ENCODE assay signal across 8 cellular contexts in the genomic region with DNA sequence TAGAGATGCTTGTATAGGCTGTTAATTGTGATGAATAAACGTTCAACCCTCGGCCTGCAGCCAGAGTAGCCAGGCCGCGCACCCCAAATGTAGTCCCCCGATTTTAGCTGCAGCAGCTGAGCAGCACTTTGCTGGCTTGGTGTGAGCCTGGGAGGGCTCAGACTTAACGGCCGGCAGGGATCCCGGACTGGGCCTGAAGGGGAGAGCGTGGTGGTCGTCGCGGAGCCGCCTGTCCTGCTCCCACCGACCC. TPM values are rescaled to one million over a fixed set of nuclear protein-coding genes. Genes with fewer than 3 reads are reported as not detected.
DNase-seq lines count a peak whose midpoint lies in the region; ATAC-seq and TF ChIP-seq lines count a peak whose summit lies in the region.

No MANE protein-coding gene starts in this region.

- no peaks in the 10 kb centered on the region for H3K27me3 Mint-ChIP-seq in central memory CD8-positive, alpha-beta T cell

- TF ChIP-seq CTCF in right atrium auricular region (IDR thresholded peaks at IDR 0.05): no peak

- H3K27ac ChIP-seq in right atrium auricular region: peak overlapping the region; percentile 90 to 94
- peak overlapping the region; percentile 79 to 90 for H3K27ac ChIP-seq in mucosa of rectum (ENCODE audit: low read depth in 2 of 2, low read length in 2 of 2)

- H3K36me3 Mint-ChIP-seq in central memory CD8-positive, alpha-beta T cell (ENCODE audit: insufficient read depth): peaks cover 22% of the 10 kb centered on the region

- peak overlapping the region; percentile 74 for H3K4me3 ChIP-seq in right atrium auricular region
- peak overlapping the region; percentile 86 for H3K4me3 ChIP-seq in mucosa of rectum (ENCODE audit: low read length in 2 of 2)

- H3K4me3 Mint-ChIP-seq in central memory CD8-positive, alpha-beta T cell: peak overlapping the region; percentile 79

- H3K9ac ChIP-seq in mucosa of rectum (ENCODE audit: low read depth in 1 of 2, low read length in 2 of 2): peak overlapping the region; percentile 56 to 88

- H3K4me1 Mint-ChIP-seq in central memory CD8-positive, alpha-beta T cell: peaks cover 37% of the 10 kb centered on the region

- H3K36me3 ChIP-seq in right atrium auricular region: peaks cover 42% of the 10 kb centered on the region
- H3K36me3 ChIP-seq in mucosa of rectum (ENCODE audit: control insufficient read depth in 2 of 2, insufficient read depth in 2 of 2, low read length in 2 of 2): peaks cover 33 to 41% of the 10 kb centered on the region in 2 donors

- H3K9me3 Mint-ChIP-seq in central memory CD8-positive, alpha-beta T cell: no peaks in the 10 kb centered on the region

- H3K27ac Mint-ChIP-seq in central memory CD8-positive, alpha-beta T cell (ENCODE audit: low read depth): peak overlapping the region; percentile 57

- no peak for DNase-seq in right atrium auricular region (ENCODE audit: low spot score)
- DNase-seq in Right ventricle myocardium superior: no peak
- DNase-seq in central memory CD8-positive, alpha-beta T cell (ENCODE audit: low spot score in 2 of 2): no peak
- DNase-seq in NCI-H748 (lab: John Stamatoyannopoulos, UW; ENCODE audit: unreplicated experiment): no peak
- no peak for DNase-seq in NCI-H2107 (lab: John Stamatoyannopoulos, UW)
- no peak for DNase-seq in NCI-H187 treated with DMSO at 0.1 percent for 48 hours (lab: John Stamatoyannopoulos, UW)

- H3K27me3 ChIP-seq in right atrium auricular region (no peaks in the 10 kb centered on the region), mucosa of rectum (ENCODE audit: control insufficient read depth in 2 of 2, insufficient read depth in 2 of 2, low read length in 2 of 2) (no peaks in the 10 kb centered on the region)

- H3K4me1 ChIP-seq in right atrium auricular region: peaks cover 0 to 35% of the 10 kb centered on the region in 2 donors
- H3K4me1 ChIP-seq in mucosa of rectum (ENCODE audit: control insufficient read depth in 2 of 2, insufficient read depth in 2 of 2, low read length in 2 of 2): peaks cover 14 to 16% of the 10 kb centered on the region in 2 donors

- ATAC-seq in Right ventricle myocardium superior (ENCODE audit: poor library complexity) (no peak), GM21447 (IDR thresholded peaks at IDR 0.05; ENCODE audit: unreplicated experiment) (no peak)
- no peak for ATAC-seq in central memory CD8-positive, alpha-beta T cell (replicated peaks; ENCODE audit: extremely low read depth, poor library complexity, severe bottlenecking)

- intact Hi-C loops in Right ventricle myocardium superior (cut with DNase I): no loop called here

- H3K9me3 ChIP-seq in right atrium auricular region (no peaks in the 10 kb centered on the region), mucosa of rectum (ENCODE audit: control insufficient read depth in 2 of 2, low read length in 2 of 2) (no peaks in the 10 kb centered on the region)

RNA-seq across cellular contexts. Expression of a gene that starts 11.9 kb away (rescaled TPM):
- total RNA-seq in right atrium auricular region: 10 to 100 TPM; 21.2 to 22.9 TPM
- total RNA-seq in Right ventricle myocardium superior: 16.5 TPM

RNA-seq across cellular contexts. Expression of a gene that starts 12.9 kb away (rescaled TPM):
- total RNA-seq in right atrium auricular region (10 to 100 TPM; 48.5 to 59.5 TPM), Right ventricle myocardium superior (29.4 TPM)

RNA-seq across cellular contexts. Expression of a gene that starts 13.2 kb away (rescaled TPM):
- under 1 TPM; 0.37 to 0.83 TPM for total RNA-seq in right atrium auricular region
- total RNA-seq in Right ventricle myocardium superior: 0.46 TPM

RNA-seq across cellular contexts. Expression of a gene that starts 26.8 kb away (rescaled TPM):
- total RNA-seq in right atrium auricular region (10 to 100 TPM; 16.0 to 22.1 TPM), Right ventricle myocardium superior (13.4 TPM)
